ENCODE assay signal across 1 cellular context in genomic region chr19:1064661-1065605, GRCh38.
TF ChIP-seq lines count a peak whose summit lies in the region.

No MANE protein-coding gene starts in this region.

TF ChIP-seq in HepG2, 621 proteins besides CTCF, POLR2A, EP300 and RAD21 (continued from another document and continues in another):
- TF ChIP-seq ZXDC (CRISPR knock-in tag; IDR thresholded peaks at IDR 0.05), result no peak
- TF ChIP-seq ZFAT (CRISPR knock-in tag; conservative IDR thresholded peaks at IDR 0.05), result no peak
- no peak for TF ChIP-seq HHEX (CRISPR knock-in tag; IDR thresholded peaks at IDR 0.05)
- no peak for TF ChIP-seq ZNF775 (CRISPR knock-in tag; IDR thresholded peaks at IDR 0.05; ENCODE audit: borderline replicate concordance)
- TF ChIP-seq MIXL1 (CRISPR knock-in tag; IDR thresholded peaks at IDR 0.05), result no peak
- no peak for TF ChIP-seq GMEB1 (CRISPR knock-in tag; IDR thresholded peaks at IDR 0.05; ENCODE audit: borderline replicate concordance)
- TF ChIP-seq CAMTA2 (CRISPR knock-in tag; IDR thresholded peaks at IDR 0.05; ENCODE audit: borderline replicate concordance), result no peak
- peak; percentile 91 for TF ChIP-seq DZIP1 (CRISPR knock-in tag; IDR thresholded peaks at IDR 0.05)
- TF ChIP-seq PRDM15 (CRISPR knock-in tag; IDR thresholded peaks at IDR 0.05), result no peak
- no peak for TF ChIP-seq FOXA1 (IDR thresholded peaks at IDR 0.05)
- no peak for TF ChIP-seq FOXA1 (CRISPR knock-in tag; IDR thresholded peaks at IDR 0.05)
- 0 out of 2 replicates have a peak, but pooled peaks have one; percentile 32 for TF ChIP-seq ZBTB25 (CRISPR knock-in tag; IDR thresholded peaks at IDR 0.05)
- TF ChIP-seq ZFY (CRISPR knock-in tag; IDR thresholded peaks at IDR 0.05), result peak; percentile 69
- no peak for TF ChIP-seq CHD4 (IDR thresholded peaks at IDR 0.05; ENCODE audit: borderline replicate concordance, low read length)
- TF ChIP-seq TEF (CRISPR knock-in tag; IDR thresholded peaks at IDR 0.05), result no peak
- no peak for TF ChIP-seq PBX2 (CRISPR knock-in tag; IDR thresholded peaks at IDR 0.05)
- 0 out of 2 replicates have a peak, but pooled peaks have one; percentile 20 for TF ChIP-seq ZSCAN21 (CRISPR knock-in tag; IDR thresholded peaks at IDR 0.05; ENCODE audit: borderline replicate concordance)
- TF ChIP-seq ZNF652 (CRISPR knock-in tag; IDR thresholded peaks at IDR 0.05; ENCODE audit: borderline replicate concordance, low read depth), result no peak
- TF ChIP-seq AHR (CRISPR knock-in tag; IDR thresholded peaks at IDR 0.05), result no peak
- peak; percentile 67 for TF ChIP-seq SALL1 (CRISPR knock-in tag; IDR thresholded peaks at IDR 0.05)
- no peak for TF ChIP-seq HOXA7 (CRISPR knock-in tag; IDR thresholded peaks at IDR 0.05)
- no peak for TF ChIP-seq ZNF878 (CRISPR knock-in tag; IDR thresholded peaks at IDR 0.05)
- TF ChIP-seq ZNF709 (CRISPR knock-in tag; IDR thresholded peaks at IDR 0.05), result 0 out of 2 replicates have a peak, but pooled peaks have one; percentile 39
- no peak for TF ChIP-seq ATM (IDR thresholded peaks at IDR 0.05; ENCODE audit: borderline replicate concordance)
- TF ChIP-seq SRSF9 (IDR thresholded peaks at IDR 0.05; ENCODE audit: borderline replicate concordance, insufficient read depth, low read depth, low read length, poor library complexity, severe bottlenecking), result no peak
- no peak for TF ChIP-seq ZNF670 (CRISPR knock-in tag; IDR thresholded peaks at IDR 0.05; ENCODE audit: borderline replicate concordance)
- TF ChIP-seq ZNF557 (CRISPR knock-in tag; IDR thresholded peaks at IDR 0.05), result no peak
- no peak for TF ChIP-seq ZNF44 (CRISPR knock-in tag; IDR thresholded peaks at IDR 0.05)
- no peak for TF ChIP-seq ZNF547 (CRISPR knock-in tag; IDR thresholded peaks at IDR 0.05)
- TF ChIP-seq RCOR2 (CRISPR knock-in tag; IDR thresholded peaks at IDR 0.05), result no peak
- TF ChIP-seq ZNF263 (CRISPR knock-in tag; IDR thresholded peaks at IDR 0.05), result peak; percentile 89
- no peak for TF ChIP-seq HNF4A (CRISPR knock-in tag; IDR thresholded peaks at IDR 0.05)
- TF ChIP-seq ZBTB46 (CRISPR knock-in tag; IDR thresholded peaks at IDR 0.05; ENCODE audit: borderline replicate concordance), result no peak
- TF ChIP-seq ZSCAN9 (CRISPR knock-in tag; IDR thresholded peaks at IDR 0.05; ENCODE audit: borderline replicate concordance), result 0 out of 2 replicates have a peak, but pooled peaks have one; percentile 38
- no peak for TF ChIP-seq RFXANK (CRISPR knock-in tag; IDR thresholded peaks at IDR 0.05)
- no peak for TF ChIP-seq ZBTB21 (CRISPR knock-in tag; IDR thresholded peaks at IDR 0.05)
- TF ChIP-seq ZSCAN30 (CRISPR knock-in tag; IDR thresholded peaks at IDR 0.05), result no peak
- no peak for TF ChIP-seq ZNF383 (CRISPR knock-in tag; IDR thresholded peaks at IDR 0.05; ENCODE audit: borderline replicate concordance)
- TF ChIP-seq ARNT (IDR thresholded peaks at IDR 0.05), result no peak
- TF ChIP-seq ZHX1 (CRISPR knock-in tag; IDR thresholded peaks at IDR 0.05; ENCODE audit: low read depth), result peak; percentile 59; the same call in 1 of the 2 replicates
- TF ChIP-seq ELF1 (CRISPR knock-in tag; IDR thresholded peaks at IDR 0.05), result no peak
- peak; percentile 54 for TF ChIP-seq SPEN (CRISPR knock-in tag; IDR thresholded peaks at IDR 0.05; ENCODE audit: low read depth)
- TF ChIP-seq BRCA1 (CRISPR knock-in tag; IDR thresholded peaks at IDR 0.05), result no peak
- TF ChIP-seq PITX1 (CRISPR knock-in tag; IDR thresholded peaks at IDR 0.05), result peak; percentile 47
- TF ChIP-seq RAD51 (IDR thresholded peaks at IDR 0.05; ENCODE audit: borderline replicate concordance), result no peak
- TF ChIP-seq SIX4 (CRISPR knock-in tag; IDR thresholded peaks at IDR 0.05), result no peak
